ENCODE assay signal across 1 cellular context in the genomic region with DNA sequence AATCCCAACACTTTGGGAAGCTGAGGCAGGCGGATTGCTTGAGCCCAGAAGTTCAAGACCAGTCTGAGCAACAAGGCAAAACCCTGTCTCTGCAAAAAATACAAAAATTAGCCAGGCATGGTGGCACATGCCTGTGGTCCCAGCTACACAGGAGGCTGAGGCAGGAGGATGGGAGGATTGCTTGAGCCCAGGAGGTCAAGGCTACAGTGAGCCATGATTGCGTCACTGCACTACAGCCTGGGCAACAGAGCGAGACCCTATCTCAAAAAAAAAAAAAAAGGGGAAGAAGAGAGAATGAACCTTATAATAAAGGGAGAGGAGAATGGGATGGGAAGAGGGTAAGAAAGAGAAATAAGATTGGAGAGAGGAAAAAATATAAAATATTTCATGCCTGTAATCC.
A peak's percentile ranks its signal among the peaks of the same experiment; 100 is the strongest.
TF ChIP-seq lines count a peak whose summit lies in the region.

No MANE protein-coding gene starts in this region.

TF ChIP-seq in IMR-90, 13 proteins besides CTCF, POLR2A, EP300 and RAD21:
- TF ChIP-seq CEBPB (IDR thresholded peaks at IDR 0.05; ENCODE audit: low read depth, low read length), result peak; percentile 28; the same call in 1 of the 2 replicates
